ENCODE assay signal across 9 cellular contexts in the genomic region with DNA sequence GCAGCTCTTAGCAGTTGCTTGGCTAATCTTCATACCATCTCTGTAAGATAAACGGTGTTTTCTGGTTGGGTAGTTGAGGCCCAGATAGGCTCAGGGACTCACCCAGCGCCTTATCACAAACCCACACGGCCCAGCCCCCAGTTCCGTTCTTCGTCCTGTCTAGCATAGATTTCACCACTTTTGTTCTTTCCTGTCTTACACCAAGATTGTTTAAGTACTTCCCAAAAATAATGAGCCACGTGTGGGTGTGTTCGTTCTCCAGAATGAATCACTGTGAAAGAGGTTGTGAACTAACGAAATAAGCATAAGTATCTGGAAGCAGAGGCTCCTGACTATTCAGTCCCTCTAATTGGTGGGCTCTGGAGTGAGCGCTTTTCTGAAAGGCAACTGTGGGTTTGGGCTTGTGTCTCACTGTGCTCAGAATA. TPM values are rescaled to one million over a fixed set of nuclear protein-coding genes. Genes with fewer than 3 reads are reported as not detected.
DNase-seq lines count a peak whose midpoint lies in the region; ATAC-seq, FAIRE-seq and TF ChIP-seq lines count a peak whose summit lies in the region.
"Had no signal": no experiment of that assay in that cellular context is flagged by ENCODE, and none has a peak within 500 bp of the region (broad histone marks: within the 10 kb centered on the region; RNA-seq: fewer than 3 reads in every experiment).

No MANE protein-coding gene starts in this region.

- CTCF ChIA-PET in RWPE1 (lab: Yijun Ruan, JAX) (interaction anchor here (0.7 kb wide), 1 partner anchor 150 kb away, joined by 3 read pairs; no protein-coding TSS in a partner anchor), HepG2 (lab: Yijun Ruan, JAX; ENCODE audit: low intra/inter-chr PET ratio, low total read pairs) (no interaction called here)

- H3K79me2 ChIP-seq in ACC112 (ENCODE audit: control insufficient read depth, insufficient read depth, low read length, unreplicated experiment) = peaks cover 66% of the 10 kb centered on the region
- H3K79me2 ChIP-seq in HepG2 (ENCODE audit: insufficient read depth, low read length) = peaks cover 63% of the 10 kb centered on the region

- FAIRE-seq in HepG2 (lab: Jason Lieb, UNC) = peak; percentile 28

- H3K4me1 ChIP-seq in ACC112 (ENCODE audit: control insufficient read depth, insufficient read depth, low read length, unreplicated experiment) (peaks cover 73% of the 10 kb centered on the region), ascending aorta (peaks cover 0 to 29% of the 10 kb centered on the region in 2 donors), HepG2 (ENCODE audit: insufficient read depth, low read length) (peaks cover 72% of the 10 kb centered on the region)

- H3K4me3 ChIP-seq in ACC112 (ENCODE audit: low read depth, low read length) (peak overlapping the region; percentile 57), ascending aorta (no peak overlapping the region), HepG2 (replicated peaks in 1 of 3; ENCODE audit: insufficient read depth in 1 of 3, low read depth in 2 of 3, low read length in 3 of 3) (peak overlapping the region in 1 of 3 experiments; percentile 31; a peak in 1 of 6 replicates)

- no peak overlapping the region for H3K9ac ChIP-seq in HepG2 (ENCODE audit: insufficient read depth, low read depth, low read length)

- no peak for TF ChIP-seq RAD21 in HepG2 (CRISPR knock-in tag; IDR thresholded peaks at IDR 0.05)

- TF ChIP-seq CTCF in RWPE1 (conservative IDR thresholded peaks at IDR 0.05; ENCODE audit: low read depth) (no peak), ascending aorta (IDR thresholded peaks at IDR 0.05) (no peak), HepG2 (CRISPR knock-in tag; IDR thresholded peaks at IDR 0.05) (no peak)

- in situ Hi-C loops in HepG2 (cut with HindIII; ENCODE audit: extremely low pct_ligation_motif_present, low pct_unique_long_range_greater_than_20kb) = no loop called here

- H3K36me3 ChIP-seq in ACC112 (ENCODE audit: insufficient read depth, low read length) (peaks cover 8% of the 10 kb centered on the region; the same call in 1 of the 2 replicates), ascending aorta (peaks cover 14 to 28% of the 10 kb centered on the region in 2 donors), HepG2 (replicated peaks in 1 of 2; ENCODE audit: control insufficient read depth in 1 of 2, insufficient read depth in 2 of 2, low read length in 2 of 2) (peaks cover 4 to 8% of the 10 kb centered on the region in 2 experiments; a peak in 3 of 5 replicates)

- POLR2A ChIA-PET in RWPE1 (lab: Yijun Ruan, JAX; ENCODE audit: low non-redundant PET) (no interaction called here), HepG2 (lab: Yijun Ruan, JAX) (no interaction called here)

- intact Hi-C loops in ascending aorta (cut with DNase I) (no loop called here), HepG2 (cut with micrococcal nuclease; ENCODE audit: unreplicated experiment) (no loop called here)

- 23% methylated on average over 9 of the region's 9 CpGs for WGBS in HepG2 (ENCODE audit: low lambda C conversion rate)

- no peaks in the 10 kb centered on the region for H3K27me3 ChIP-seq in ACC112 (ENCODE audit: insufficient read depth, low read length)
- H3K27me3 ChIP-seq in ascending aorta = no peaks in the 10 kb centered on the region
- no peaks in the 10 kb centered on the region for H3K27me3 ChIP-seq in HepG2 (ENCODE audit: control insufficient read depth in 1 of 2, insufficient read depth in 2 of 2, low read length in 2 of 2)

- ATAC-seq in HepG2 = peak; percentile 7; the same call in 2 of the 3 replicates
- ATAC-seq in HG02885 (IDR thresholded peaks at IDR 0.05; ENCODE audit: poor library complexity, unreplicated experiment) = no peak

- H2AFZ ChIP-seq in ACC112 (ENCODE audit: low read length, unreplicated experiment) = no peak overlapping the region
- H2AFZ ChIP-seq in HepG2 (ENCODE audit: low read length) = no peak overlapping the region

- peak overlapping the region; percentile 91 for H3K27ac ChIP-seq in ACC112 (ENCODE audit: low read depth, low read length)
- H3K27ac ChIP-seq in RWPE1 = peak overlapping the region; percentile 69; the same call in 1 of the 2 replicates
- peak overlapping the region in 1 of 2 donors; percentile 19 for H3K27ac ChIP-seq in ascending aorta
- peak overlapping the region; percentile 63 for H3K27ac ChIP-seq in HepG2 (ENCODE audit: extremely low read length, insufficient read depth, low read length)

- no peak for TF ChIP-seq POLR2A in HepG2 (IDR thresholded peaks at IDR 0.05; ENCODE audit: insufficient read depth in 1 of 2, low read depth in 2 of 2, low read length in 2 of 2)

- no peaks in the 10 kb centered on the region for H4K20me1 ChIP-seq in HepG2 (ENCODE audit: insufficient read depth, low read length)

- no TSS peak for BruUV-seq in HepG2 (replicated peaks; lab: Mats Ljungman, UMichigan)

- DNase-seq in RWPE1 (ENCODE audit: low spot score) = peak; percentile 50
- peak; percentile 30 to 81 for DNase-seq in ascending aorta (ENCODE audit: low spot score in 2 of 2)
- DNase-seq in HepG2 (ENCODE audit: low spot score) = no peak
- peak; percentile 49 for DNase-seq in stimulated activated CD8-positive, alpha-beta memory T cell treated with anti-CD3 and anti-CD28 coated beads, Interleukin-12 subunit alpha, Interleukin-12 subunit beta, amount 100 ng/mL, for 24 hours (ENCODE audit: extremely low read depth)
- no peak for DNase-seq in HK-2 (ENCODE audit: unreplicated experiment)
- no peak for DNase-seq in NCI-H446 (lab: John Stamatoyannopoulos, UW)
- DNase-seq: DND-41 had no signal

- TF ChIP-seq EP300 in HepG2 (IDR thresholded peaks at IDR 0.05; ENCODE audit: low read depth in 2 of 2, low read length in 2 of 2) (no peak), HepG2 (CRISPR knock-in tag; IDR thresholded peaks at IDR 0.05; ENCODE audit: borderline replicate concordance) (no peak)

- H3K9me3 ChIP-seq in ascending aorta (no peaks in the 10 kb centered on the region), HepG2 (ENCODE audit: low read length) (no peaks in the 10 kb centered on the region)

- peak overlapping the region; percentile 70 for H3K4me2 ChIP-seq in HepG2 (ENCODE audit: low read depth, low read length)

TF ChIP-seq in HepG2, 621 proteins besides CTCF, POLR2A, EP300 and RAD21 (continues in another document):
- TF ChIP-seq KDM6A (CRISPR knock-in tag; IDR thresholded peaks at IDR 0.05; ENCODE audit: low read depth) = no peak

RNA-seq across cellular contexts. Expression of gene ACVR1B, which starts 21.4 kb away (rescaled TPM):
- total RNA-seq in ascending aorta = 18.7 TPM
- 5.8 and 8.9 TPM in 2 replicates for total RNA-seq in HepG2 (2016; rRNA removed; fragmentation: Illumina TruSeq; extraction: Trizol)
- 2.0 and 2.2 TPM in 2 replicates for total RNA-seq in HepG2 (2016; cell fraction: cytosol; rRNA removed; fragmentation: Illumina TruSeq; extraction: Trizol; ENCODE audit: low read depth)
- total RNA-seq in HepG2 (2016; cell fraction: insoluble cytoplasmic fraction; rRNA removed; fragmentation: Illumina TruSeq; extraction: Trizol) = 4.3 and 9.8 TPM in 2 replicates
- total RNA-seq in HepG2 (2016; cell fraction: membrane; rRNA removed; fragmentation: Illumina TruSeq; extraction: Trizol) = 5.4 and 7.6 TPM in 2 replicates
- 9.9 and 14.3 TPM in 2 replicates for total RNA-seq in HepG2 (2016; cell fraction: nucleus; rRNA removed; fragmentation: Illumina TruSeq; extraction: Trizol)
- polyA plus RNA-seq in HepG2 (2011; rRNA removed) = 12.1 and 14.1 TPM in 2 replicates
- polyA plus RNA-seq in HepG2 (2011; cell fraction: cytosol; rRNA removed) = 12.0 and 13.7 TPM in 2 replicates
- polyA plus RNA-seq in HepG2 (2011; cell fraction: nucleus; rRNA removed) = 12.5 and 12.9 TPM in 2 replicates
- polyA plus RNA-seq in HepG2 (2012) = 10.8 and 11.8 TPM in 2 replicates
- 1.1 and 1.3 TPM in 2 replicates for polyA plus RNA-seq in HepG2 (2016; cell fraction: cytosol; fragmentation: Illumina TruSeq; extraction: Trizol; ENCODE audit: low read depth)
- polyA plus RNA-seq in HepG2 (2016; cell fraction: insoluble cytoplasmic fraction; fragmentation: Illumina TruSeq; extraction: Trizol; ENCODE audit: low read depth) = 5.3 and 5.6 TPM in 2 replicates
- 3.8 and 4.6 TPM in 2 replicates for polyA plus RNA-seq in HepG2 (2016; cell fraction: membrane; fragmentation: Illumina TruSeq; extraction: Trizol; ENCODE audit: low read depth)
- polyA plus RNA-seq in HepG2 (2016; cell fraction: nucleus; fragmentation: Illumina TruSeq; extraction: Trizol; ENCODE audit: insufficient read depth, low read depth) = 16.9 and 17.0 TPM in 2 replicates
- polyA minus RNA-seq in HepG2 (2011; rRNA and poly(A)+ RNA removed; ENCODE audit: low replicate concordance) = 22.8 and 32.8 TPM in 2 replicates
- polyA minus RNA-seq in HepG2 (2011; cell fraction: cytosol; rRNA and poly(A)+ RNA removed) = 9.7 and 13.2 TPM in 2 replicates
- 12.1 and 14.2 TPM in 2 replicates for polyA minus RNA-seq in HepG2 (2011; cell fraction: nucleus; rRNA and poly(A)+ RNA removed)

RNA-seq across cellular contexts. Expression of gene TAMALIN, which starts 33.9 kb away (rescaled TPM):
- 32.6 TPM for total RNA-seq in ascending aorta
- 7.2 and 10.9 TPM in 2 replicates for total RNA-seq in HepG2 (2016; rRNA removed; fragmentation: Illumina TruSeq; extraction: Trizol)
- 3.8 and 3.9 TPM in 2 replicates for total RNA-seq in HepG2 (2016; cell fraction: cytosol; rRNA removed; fragmentation: Illumina TruSeq; extraction: Trizol; ENCODE audit: low read depth)
- total RNA-seq in HepG2 (2016; cell fraction: insoluble cytoplasmic fraction; rRNA removed; fragmentation: Illumina TruSeq; extraction: Trizol) = 5.9 and 12.2 TPM in 2 replicates
- 6.3 and 7.1 TPM in 2 replicates for total RNA-seq in HepG2 (2016; cell fraction: membrane; rRNA removed; fragmentation: Illumina TruSeq; extraction: Trizol)
- 8.6 and 10.4 TPM in 2 replicates for total RNA-seq in HepG2 (2016; cell fraction: nucleus; rRNA removed; fragmentation: Illumina TruSeq; extraction: Trizol)
- 2.9 and 4.5 TPM in 2 replicates for polyA plus RNA-seq in HepG2 (2011; rRNA removed)
- polyA plus RNA-seq in HepG2 (2011; cell fraction: cytosol; rRNA removed) = 3.7 and 3.8 TPM in 2 replicates
- polyA plus RNA-seq in HepG2 (2011; cell fraction: nucleus; rRNA removed) = 7.5 and 12.9 TPM in 2 replicates
- polyA plus RNA-seq in HepG2 (2012) = 3.6 and 4.0 TPM in 2 replicates
- polyA plus RNA-seq in HepG2 (2016; cell fraction: cytosol; fragmentation: Illumina TruSeq; extraction: Trizol; ENCODE audit: low read depth) = 0.84 and 1.5 TPM in 2 replicates
- polyA plus RNA-seq in HepG2 (2016; cell fraction: insoluble cytoplasmic fraction; fragmentation: Illumina TruSeq; extraction: Trizol; ENCODE audit: low read depth) = 5.5 TPM in 2 replicates
- 2.0 and 2.7 TPM in 2 replicates for polyA plus RNA-seq in HepG2 (2016; cell fraction: membrane; fragmentation: Illumina TruSeq; extraction: Trizol; ENCODE audit: low read depth)
- polyA plus RNA-seq in HepG2 (2016; cell fraction: nucleus; fragmentation: Illumina TruSeq; extraction: Trizol; ENCODE audit: insufficient read depth, low read depth) = 17.1 and 20.1 TPM in 2 replicates
- 0.21 and 6.7 TPM in 2 replicates for polyA minus RNA-seq in HepG2 (2011; rRNA and poly(A)+ RNA removed; ENCODE audit: low replicate concordance)
- 1.3 and 2.7 TPM in 2 replicates for polyA minus RNA-seq in HepG2 (2011; cell fraction: cytosol; rRNA and poly(A)+ RNA removed)
- 4.9 and 8.2 TPM in 2 replicates for polyA minus RNA-seq in HepG2 (2011; cell fraction: nucleus; rRNA and poly(A)+ RNA removed)

Comparison
In these comparisons a context has a peak if more than half of its experiments do, and no peak if none do; other contexts are left out.
1. DNase-seq: peak in RWPE1 (single experiment), ascending aorta (2 of 2) and stimulated activated CD8-positive, alpha-beta memory T cell treated with anti-CD3 and anti-CD28 coated beads, Interleukin-12 subunit alpha, Interleukin-12 subunit beta, amount 100 ng/mL, for 24 hours (single experiment); none in HepG2 (single experiment), HK-2 (single experiment) and NCI-H446 (0 of 2).